In the genomic region with DNA sequence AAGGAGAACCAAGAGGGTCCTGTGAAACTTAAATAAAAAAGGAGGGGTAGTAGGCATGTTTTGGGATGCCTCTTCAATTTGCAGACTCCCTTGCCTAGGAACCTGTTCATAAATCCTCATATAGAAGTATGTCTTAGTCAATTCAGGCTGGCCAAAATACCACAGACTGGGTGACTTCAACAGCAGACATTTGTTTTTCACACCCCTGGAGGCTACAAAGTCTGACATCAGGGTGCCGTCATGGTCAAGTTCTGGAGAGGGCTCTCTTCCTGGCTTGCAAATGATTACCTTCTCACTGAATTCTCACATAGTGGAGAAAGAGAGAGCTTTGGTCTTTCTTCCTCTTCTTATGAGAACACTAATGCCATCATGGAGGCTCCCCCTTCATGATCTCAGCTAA, we compare ENCODE assay signal across 25 cellular contexts.
"Had no signal": no experiment of that assay in that cellular context is flagged by ENCODE, and none has a peak within 500 bp of the region (broad histone marks: within the 10 kb centered on the region; RNA-seq: fewer than 3 reads in every experiment).

No MANE protein-coding gene starts in this region.

- H3K27me3 ChIP-seq: adrenal gland, body of pancreas, gastrocnemius medialis, hepatocyte, right atrium auricular region, suprapubic skin, tibial artery had no signal

- ATAC-seq: body of pancreas; gastrocnemius medialis; naive thymus-derived CD4-positive, alpha-beta T cell had no signal

- H3K4me1 ChIP-seq: adrenal gland, body of pancreas, gastrocnemius medialis, right atrium auricular region, tibial artery had no signal

- H3K36me3 ChIP-seq: adrenal gland, gastrocnemius medialis, left ventricle myocardium inferior, right atrium auricular region, suprapubic skin, tibial artery had no signal

- H2AFZ ChIP-seq: hepatocyte had no signal

- H3K4me2 ChIP-seq: hepatocyte had no signal

- H3K27ac ChIP-seq: adrenal gland, body of pancreas, gastrocnemius medialis, hepatocyte, left ventricle myocardium inferior, right atrium auricular region, suprapubic skin, tibial artery, VCaP had no signal

- H3K4me3 ChIP-seq: adrenal gland, body of pancreas, gastrocnemius medialis, hepatocyte, left ventricle myocardium inferior, lung, right atrium auricular region, suprapubic skin, tibial artery had no signal

- H3K9me3 ChIP-seq: adrenal gland, body of pancreas, gastrocnemius medialis, left ventricle myocardium inferior, right atrium auricular region, suprapubic skin, tibial artery had no signal

- DNase-seq: activated CD4-positive, alpha-beta T cell treated with anti-CD3 and anti-CD28 coated beads for 48 hours; activated CD4-positive, alpha-beta T cell treated with anti-CD3 and anti-CD28 coated beads, Interleukin-2, amount 50 U/mL, for 48 hours; activated CD8-positive, alpha-beta memory T cell treated with anti-CD3 and anti-CD28 coated beads for 24 hours; activated effector memory CD4-positive, alpha-beta T cell treated with anti-CD3 and anti-CD28 coated beads, Interleukin-2, amount 50 U/mL, for 16 hours; activated naive CD4-positive, alpha-beta T cell treated with anti-CD3 and anti-CD28 coated beads for 36 hours; activated naive CD8-positive, alpha-beta T cell treated with anti-CD3 and anti-CD28 coated beads for 36 hours; activated T-cell treated with anti-CD3 and anti-CD28 coated beads, Interleukin-2, amount 50 U/mL, for 1 hour; adrenal gland; aorta; body of pancreas; effector CD8-positive, alpha-beta T cell; gastrocnemius medialis; glutamatergic neuron; islet precursor cell; left ventricle myocardium inferior; midbrain; naive thymus-derived CD4-positive, alpha-beta T cell; occipital lobe; stimulated activated naive CD4-positive, alpha-beta T cell; tibial artery had no signal
